8 cellular contexts compared by ENCODE assay signal in genomic region chr6:33622456-33623431, GRCh38. TPM values are rescaled to one million over a fixed set of nuclear protein-coding genes. Genes with fewer than 3 reads are reported as not detected.
DNase-seq lines count a peak whose midpoint lies in the region; ATAC-seq, FAIRE-seq and TF ChIP-seq lines count a peak whose summit lies in the region.

No MANE protein-coding gene starts in this region.

- H3K4me1 ChIP-seq in HEK293 (ENCODE audit: control insufficient read depth, insufficient read depth, low read length) (peaks cover 10% of the 10 kb centered on the region), GM12878 (ENCODE audit: control insufficient read depth, insufficient read depth, low read length) (peaks cover 15% of the 10 kb centered on the region), lower lobe of right lung (peaks cover 57% of the 10 kb centered on the region)

- H3K27me3 ChIP-seq in GM12878 (replicated peaks in 1 of 2; ENCODE audit: control insufficient read depth in 2 of 2, insufficient read depth in 2 of 2, low read length in 1 of 2) (no peaks in the 10 kb centered on the region), lower lobe of right lung (ENCODE audit: low read depth) (no peaks in the 10 kb centered on the region)

- peak; percentile 25 for ATAC-seq in GM12878
- ATAC-seq in lower lobe of right lung = peak; percentile 46 to 54
- ATAC-seq in HG02973 (IDR thresholded peaks at IDR 0.05; ENCODE audit: unreplicated experiment) = no peak

- no peak for TF ChIP-seq POLR2A in GM12878 (IDR thresholded peaks at IDR 0.05; ENCODE audit: low read depth, low read length)

- TF ChIP-seq CTCF in HEK293 (tag by site-specific recombination; IDR thresholded peaks at IDR 0.05) = no peak
- no peak for TF ChIP-seq CTCF in GM12878 (IDR thresholded peaks at IDR 0.05 in 2 of 3, conservative IDR thresholded peaks at IDR 0.05 in 1 of 3; ENCODE audit: control insufficient read depth in 2 of 3, extremely low read depth in 1 of 3, insufficient read depth in 1 of 3, low read depth in 3 of 3, low read length in 3 of 3)
- no peak for TF ChIP-seq CTCF in lower lobe of right lung (IDR thresholded peaks at IDR 0.05)

- FAIRE-seq in GM12878 (lab: Jason Lieb, UNC) = no peak

- SMC1A ChIA-PET in GM12878 (lab: Charles Lee; ENCODE audit: uncharacterized antibody, unreplicated experiment) = interaction anchor here (0.6 to 4.9 kb wide), 6 partner anchors 12 to 704 kb away, joined by 3 to 20 read pairs (median 4); partner anchors contain the start of gene UQCC2

- peak overlapping the region; percentile 77; the same call in 1 of the 2 replicates for H3K27ac ChIP-seq in HEK293 (ENCODE audit: extremely low read depth, low read depth, low read length)
- peak overlapping the region; percentile 5; the same call in 1 of the 2 replicates for H3K27ac ChIP-seq in GM12878 (ENCODE audit: control insufficient read depth, insufficient read depth)
- H3K27ac ChIP-seq in lower lobe of right lung = peak overlapping the region; percentile 96

- H4K20me1 ChIP-seq in GM12878 (ENCODE audit: control insufficient read depth, insufficient read depth) = no peaks in the 10 kb centered on the region

- DNase-seq in AG08395 (ENCODE audit: low spot score) = peak; percentile 59
- DNase-seq in GM12878 (ENCODE audit: low read depth, low spot score) = peak; percentile 36
- DNase-seq in lower lobe of right lung = peak; percentile 59
- no peak for DNase-seq in middle frontal gyrus (ENCODE audit: extremely low spot score, low spot score)
- no peak for DNase-seq in SW480 (ENCODE audit: low spot score)
- no peak for DNase-seq in kidney glomerular epithelial cell (lab: John Stamatoyannopoulos, UW)

- peaks cover 45% of the 10 kb centered on the region for H3K79me2 ChIP-seq in GM12878 (ENCODE audit: control insufficient read depth, insufficient read depth, low read length)

- H3K9me3 ChIP-seq in HEK293 (ENCODE audit: control insufficient read depth, insufficient read depth, low read depth, low read length) = no peaks in the 10 kb centered on the region
- no peaks in the 10 kb centered on the region for H3K9me3 ChIP-seq in GM12878 (replicated peaks; ENCODE audit: control insufficient read depth, insufficient read depth, low read length)
- no peaks in the 10 kb centered on the region for H3K9me3 ChIP-seq in lower lobe of right lung

- CTCF ChIA-PET in HEK293 (lab: Yijun Ruan, JAX) (interaction anchor here (0.6 to 3.1 kb wide), 5 partner anchors 10 to 43 kb away, joined by 3 to 22 read pairs (median 5); partner anchors contain the start of gene BAK1), GM12878 (lab: Yijun Ruan, JAX) (interaction anchor here (0.5 to 6.0 kb wide), 9 partner anchors 10 to 404 kb away, joined by 3 to 31 read pairs (median 7); partner anchors contain the start of genes BAK1 and UQCC2)

- no peak for TF ChIP-seq EP300 in GM12878 (IDR thresholded peaks at IDR 0.05; ENCODE audit: borderline replicate concordance in 1 of 2, control insufficient read depth in 1 of 2, low read depth in 2 of 2, low read length in 2 of 2)

- TF ChIP-seq RAD21 in GM12878 (IDR thresholded peaks at IDR 0.05; ENCODE audit: insufficient read depth, low read depth, low read length) = no peak

- intact Hi-C loops in GM12878 (cut with micrococcal nuclease; ENCODE audit: unreplicated experiment) (no loop called here), lower lobe of right lung (cut with DNase I) (no loop called here)

- no peak overlapping the region for H2AFZ ChIP-seq in GM12878 (ENCODE audit: control insufficient read depth, low read depth, low read length)

- peak overlapping the region; percentile 81 for H3K4me2 ChIP-seq in GM12878 (ENCODE audit: control insufficient read depth, insufficient read depth)

- in situ Hi-C loops in GM12878 (cut with MboI) = no loop called here

- RAD21 ChIA-PET in GM12878 (lab: Charles Lee; ENCODE audit: unreplicated experiment) = interaction anchor here (0.6 to 3.1 kb wide), 10 partner anchors 11 to 1529 kb away, joined by 3 to 19 read pairs (median 6); partner anchors contain the start of gene BAK1

- H3K9ac ChIP-seq in GM12878 (ENCODE audit: control insufficient read depth, insufficient read depth, low read length) = peak overlapping the region; percentile 96

- no TSS peak for BruUV-seq in GM12878 (replicated peaks; lab: Mats Ljungman, UMichigan)

- H3K4me3 ChIP-seq in HEK293 (ENCODE audit: low read depth, low read length) (no peak overlapping the region), GM12878 (peak overlapping the region; percentile 86), lower lobe of right lung (peak overlapping the region; percentile 85)

- WGBS in GM12878 (ENCODE audit: insufficient coverage, insufficient replicate concordance, low lambda C conversion rate, missing lambda C conversion rate) = 36% methylated on average over 11 of the region's 12 CpGs

- POLR2A ChIA-PET in HEK293 (lab: Yijun Ruan, JAX) (interaction anchor here (1.0 to 4.2 kb wide), 7 partner anchors 9 to 306 kb away, joined by 3 to 19 read pairs (median 3); partner anchors contain the start of genes BAK1 and UQCC2), GM12878 (lab: Charles Lee) (interaction anchor here (0.6 to 2.2 kb wide), 11 partner anchors 9 to 200 kb away, joined by 3 to 11 read pairs (median 4); partner anchors contain the start of genes BAK1 and UQCC2)

- H3K36me3 ChIP-seq in HEK293 (ENCODE audit: control insufficient read depth in 2 of 2, insufficient read depth in 1 of 2, low read length in 2 of 2) (peaks cover 0 to 3% of the 10 kb centered on the region in 2 experiments; a peak in 2 of 3 replicates), GM12878 (ENCODE audit: control insufficient read depth in 2 of 2, insufficient read depth in 2 of 2, low read length in 1 of 2) (peaks cover 0 to 2% of the 10 kb centered on the region in 2 experiments; a peak in 2 of 4 replicates), lower lobe of right lung (peaks cover 7% of the 10 kb centered on the region)

TF ChIP-seq in HEK293, 187 proteins besides CTCF, POLR2A, EP300 and RAD21 (continues in another document):
- TF ChIP-seq ZNF530 (tag by site-specific recombination; IDR thresholded peaks at IDR 0.05; ENCODE audit: low read depth) (no peak), ZNF596 (tag by site-specific recombination; IDR thresholded peaks at IDR 0.05) (no peak), YY1 (tag by site-specific recombination; IDR thresholded peaks at IDR 0.05) (no peak), KLF7 (tag by site-specific recombination; IDR thresholded peaks at IDR 0.05; ENCODE audit: borderline replicate concordance) (no peak)

TF ChIP-seq in GM12878, 131 proteins besides CTCF, POLR2A, EP300 and RAD21 (continues in another document):
- no peak for TF ChIP-seq JUNB (IDR thresholded peaks at IDR 0.05)
- TF ChIP-seq ATF7 (IDR thresholded peaks at IDR 0.05; ENCODE audit: low read depth) = 0 out of 2 replicates have a peak, but pooled peaks have one; percentile 36
- no peak for TF ChIP-seq HDAC2 (IDR thresholded peaks at IDR 0.05)
- no peak for TF ChIP-seq CBX5 (IDR thresholded peaks at IDR 0.05; ENCODE audit: low read depth)
- TF ChIP-seq KLF5 (IDR thresholded peaks at IDR 0.05; ENCODE audit: partially characterized antibody) = no peak
- TF ChIP-seq ZNF384 (IDR thresholded peaks at IDR 0.05; ENCODE audit: borderline replicate concordance, low read depth, low read length) = peak; percentile 83
- no peak for TF ChIP-seq RB1 (IDR thresholded peaks at IDR 0.05; ENCODE audit: borderline replicate concordance)
- TF ChIP-seq KAT2A (conservative IDR thresholded peaks at IDR 0.05; ENCODE audit: control insufficient read depth, low read depth, low read length) = no peak
- no peak for TF ChIP-seq NFXL1 (IDR thresholded peaks at IDR 0.05; ENCODE audit: borderline replicate concordance)
- no peak for TF ChIP-seq POU2F2 (IDR thresholded peaks at IDR 0.05; ENCODE audit: borderline replicate concordance, low read depth, low read length)
- no peak for TF ChIP-seq ESRRA (IDR thresholded peaks at IDR 0.05; ENCODE audit: low read length)
- no peak for TF ChIP-seq BACH1 (IDR thresholded peaks at IDR 0.05; ENCODE audit: borderline replicate concordance)

RNA-seq across cellular contexts. Expression of gene ITPR3, which starts 1.6 kb away (rescaled TPM):
- total RNA-seq in GM12878 (2013; cell fraction: nucleolus; rRNA removed) = 77.4 and 90.2 TPM in 2 replicates
- total RNA-seq in GM12878 (2014; rRNA removed) (12.7 and 15.4 TPM in 2 replicates), GM12878 (2014; rRNA removed; fragmentation: Illumina TruSeq; extraction: Trizol) (7.6 and 8.3 TPM in 2 replicates), GM12878 (2021) (30.3 and 34.0 TPM in 2 replicates), lower lobe of right lung (74.7 TPM)
- polyA plus RNA-seq in GM12878 (2011; ENCODE audit: low read depth) = 7.4 TPM
- polyA plus RNA-seq in GM12878 (2011; rRNA removed) (7.2 and 15.6 TPM in 2 replicates), GM12878 (2014; fragmentation: Illumina TruSeq; extraction: Trizol) (6.7 and 14.6 TPM in 2 replicates), GM12878 (2014; fragmentation: Nextera tagmentation; extraction: Ambion mirVana) (under 1 TPM; 0.32 to 0.44 TPM), GM12878 (2014; rRNA removed) (23.0 and 27.0 TPM in 2 replicates), GM12878 (2016; fragmentation: Nextera tagmentation; extraction: Ambion mirVana) (1 to 10 TPM; 8.9 to 9.1 TPM)
- 16.7 and 18.8 TPM in 2 replicates for polyA plus RNA-seq in GM12878 (2011; cell fraction: cytosol; rRNA removed)
- 202 and 205 TPM in 2 replicates for polyA plus RNA-seq in GM12878 (2011; cell fraction: nucleus; rRNA removed)
- 13.1 and 19.2 TPM in 2 replicates for polyA plus RNA-seq in GM12878 (2012)
- 27.9 and 34.0 TPM in 2 replicates for polyA minus RNA-seq in GM12878 (2011; rRNA and poly(A)+ RNA removed)
- 12.8 and 14.2 TPM in 2 replicates for polyA minus RNA-seq in GM12878 (2011; cell fraction: cytosol; rRNA and poly(A)+ RNA removed)
- polyA minus RNA-seq in GM12878 (2011; cell fraction: nucleus; rRNA and poly(A)+ RNA removed) = 43.2 and 61.9 TPM in 2 replicates

RNA-seq across cellular contexts. Expression of gene BAK1, which starts 42.7 kb away (rescaled TPM):
- 12.7 and 16.3 TPM in 2 replicates for total RNA-seq in GM12878 (2013; cell fraction: nucleolus; rRNA removed)
- total RNA-seq in GM12878 (2014; rRNA removed) = 9.3 and 9.4 TPM in 2 replicates
- 23.9 and 26.6 TPM in 2 replicates for total RNA-seq in GM12878 (2014; rRNA removed; fragmentation: Illumina TruSeq; extraction: Trizol)
- 36.7 and 37.6 TPM in 2 replicates for total RNA-seq in GM12878 (2021)
- polyA plus RNA-seq in GM12878 (2011; ENCODE audit: low read depth) = 13.2 TPM
- 18.1 and 31.0 TPM in 2 replicates for polyA plus RNA-seq in GM12878 (2011; rRNA removed)
- polyA plus RNA-seq in GM12878 (2011; cell fraction: cytosol; rRNA removed) = 45.3 and 55.6 TPM in 2 replicates
- polyA plus RNA-seq in GM12878 (2011; cell fraction: nucleus; rRNA removed) = 32.2 and 33.3 TPM in 2 replicates
- 25.8 and 26.9 TPM in 2 replicates for polyA plus RNA-seq in GM12878 (2012)
- polyA plus RNA-seq in GM12878 (2014; fragmentation: Illumina TruSeq; extraction: Trizol) = 14.4 and 28.2 TPM in 2 replicates
- 10 to 100 TPM in 1 of 2 experiments, 1 to 10 TPM in 1; 6.3 to 13.0 TPM for polyA plus RNA-seq in GM12878 (2014; fragmentation: Nextera tagmentation; extraction: Ambion mirVana)
- polyA plus RNA-seq in GM12878 (2014; rRNA removed) = 38.1 and 44.5 TPM in 2 replicates
- 10 to 100 TPM; 65.7 to 65.8 TPM for polyA plus RNA-seq in GM12878 (2016; fragmentation: Nextera tagmentation; extraction: Ambion mirVana)
- 26.0 and 47.5 TPM in 2 replicates for polyA minus RNA-seq in GM12878 (2011; rRNA and poly(A)+ RNA removed)
- 18.6 and 19.3 TPM in 2 replicates for polyA minus RNA-seq in GM12878 (2011; cell fraction: cytosol; rRNA and poly(A)+ RNA removed)
- 8.0 and 12.3 TPM in 2 replicates for polyA minus RNA-seq in GM12878 (2011; cell fraction: nucleus; rRNA and poly(A)+ RNA removed)
- 22.3 TPM for total RNA-seq in lower lobe of right lung

Comparison
In these comparisons a context has a peak if more than half of its experiments do, and no peak if none do; other contexts are left out.
1. DNase-seq: peak in AG08395 (single experiment), GM12878 (single experiment) and lower lobe of right lung (single experiment); none in middle frontal gyrus (single experiment), SW480 (single experiment) and kidney glomerular epithelial cell (single experiment).
2. H3K27ac ChIP-seq: peak in every context shown above with its lines; median percentile 96 in lower lobe of right lung; 77 in HEK293; 5 in GM12878.